Comparison of ENCODE assay signal across 1 cellular context in the genomic region with DNA sequence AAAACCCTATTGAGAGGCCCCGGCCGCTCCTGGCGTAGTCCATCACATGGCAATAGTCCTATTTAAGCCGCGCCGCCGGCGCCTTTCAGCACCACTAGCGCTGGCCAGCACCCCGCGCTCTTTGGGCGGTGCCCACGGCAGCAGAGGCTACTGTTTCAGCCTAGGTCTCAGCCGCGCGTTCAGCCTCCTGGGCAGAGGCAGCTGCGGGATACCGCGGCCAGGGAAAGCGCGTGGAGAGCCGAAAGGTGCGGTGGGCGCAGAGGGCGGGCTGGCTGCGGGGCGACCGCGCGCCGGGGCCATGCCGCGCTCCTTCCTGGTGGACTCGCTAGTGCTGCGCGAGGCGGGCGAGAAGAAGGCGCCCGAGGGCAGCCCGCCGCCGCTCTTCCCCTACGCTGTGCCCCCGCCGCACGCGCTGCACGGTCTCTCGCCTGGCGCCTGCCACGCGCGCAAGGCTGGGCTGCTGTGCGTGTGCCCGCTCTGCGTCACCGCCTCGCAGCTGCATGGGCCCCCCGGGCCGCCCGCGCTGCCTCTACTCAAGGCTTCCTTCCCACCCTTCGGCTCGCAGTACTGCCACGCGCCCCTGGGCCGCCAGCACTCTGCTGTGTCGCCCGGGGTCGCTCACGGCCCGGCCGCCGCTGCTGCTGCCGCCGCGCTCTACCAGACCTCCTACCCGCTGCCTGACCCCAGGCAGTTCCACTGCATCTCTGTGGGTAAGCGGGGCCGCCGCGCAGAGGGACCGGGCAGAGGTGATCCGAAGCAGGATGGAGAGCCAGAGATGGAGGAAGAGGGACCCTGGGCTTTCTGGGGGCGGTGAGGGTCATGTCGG.
TF ChIP-seq lines count a peak whose summit lies in the region.

A gene (plus strand): TSS at position 91 of the 826 bp plus-strand sequence. CDS start 208 bp downstream, at position 299.

TF ChIP-seq in HepG2, 621 proteins besides CTCF, POLR2A, EP300 and RAD21 (continued from another document and continues in another):
- TF ChIP-seq, protein P1, sequence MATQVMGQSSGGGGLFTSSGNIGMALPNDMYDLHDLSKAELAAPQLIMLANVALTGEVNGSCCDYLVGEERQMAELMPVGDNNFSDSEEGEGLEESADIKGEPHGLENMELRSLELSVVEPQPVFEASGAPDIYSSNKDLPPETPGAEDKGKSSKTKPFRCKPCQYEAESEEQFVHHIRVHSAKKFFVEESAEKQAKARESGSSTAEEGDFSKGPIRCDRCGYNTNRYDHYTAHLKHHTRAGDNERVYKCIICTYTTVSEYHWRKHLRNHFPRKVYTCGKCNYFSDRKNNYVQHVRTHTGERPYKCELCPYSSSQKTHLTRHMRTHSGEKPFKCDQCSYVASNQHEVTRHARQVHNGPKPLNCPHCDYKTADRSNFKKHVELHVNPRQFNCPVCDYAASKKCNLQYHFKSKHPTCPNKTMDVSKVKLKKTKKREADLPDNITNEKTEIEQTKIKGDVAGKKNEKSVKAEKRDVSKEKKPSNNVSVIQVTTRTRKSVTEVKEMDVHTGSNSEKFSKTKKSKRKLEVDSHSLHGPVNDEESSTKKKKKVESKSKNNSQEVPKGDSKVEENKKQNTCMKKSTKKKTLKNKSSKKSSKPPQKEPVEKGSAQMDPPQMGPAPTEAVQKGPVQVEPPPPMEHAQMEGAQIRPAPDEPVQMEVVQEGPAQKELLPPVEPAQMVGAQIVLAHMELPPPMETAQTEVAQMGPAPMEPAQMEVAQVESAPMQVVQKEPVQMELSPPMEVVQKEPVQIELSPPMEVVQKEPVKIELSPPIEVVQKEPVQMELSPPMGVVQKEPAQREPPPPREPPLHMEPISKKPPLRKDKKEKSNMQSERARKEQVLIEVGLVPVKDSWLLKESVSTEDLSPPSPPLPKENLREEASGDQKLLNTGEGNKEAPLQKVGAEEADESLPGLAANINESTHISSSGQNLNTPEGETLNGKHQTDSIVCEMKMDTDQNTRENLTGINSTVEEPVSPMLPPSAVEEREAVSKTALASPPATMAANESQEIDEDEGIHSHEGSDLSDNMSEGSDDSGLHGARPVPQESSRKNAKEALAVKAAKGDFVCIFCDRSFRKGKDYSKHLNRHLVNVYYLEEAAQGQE (IDR thresholded peaks at IDR 0.05; ENCODE audit: borderline replicate concordance in 1 of 2, low read depth in 1 of 2, low read length in 2 of 2) = peak; percentile 90 to 96
- TF ChIP-seq ZFP37 (CRISPR knock-in tag; IDR thresholded peaks at IDR 0.05; ENCODE audit: borderline replicate concordance) (no peak), SCMH1 (CRISPR knock-in tag; IDR thresholded peaks at IDR 0.05; ENCODE audit: borderline replicate concordance) (no peak), ZIK1 (CRISPR knock-in tag; IDR thresholded peaks at IDR 0.05; ENCODE audit: borderline replicate concordance, low read depth) (no peak), ZNF354B (CRISPR knock-in tag; IDR thresholded peaks at IDR 0.05) (no peak), NKX3-1 (CRISPR knock-in tag; IDR thresholded peaks at IDR 0.05) (no peak), ZNF33A (CRISPR knock-in tag; IDR thresholded peaks at IDR 0.05; ENCODE audit: borderline replicate concordance) (no peak), ZFP82 (CRISPR knock-in tag; IDR thresholded peaks at IDR 0.05; ENCODE audit: borderline replicate concordance) (no peak), NRL (CRISPR knock-in tag; IDR thresholded peaks at IDR 0.05; ENCODE audit: borderline replicate concordance) (no peak), ZBTB20 (CRISPR knock-in tag; IDR thresholded peaks at IDR 0.05; ENCODE audit: borderline replicate concordance, low read depth) (no peak), SAFB2 (CRISPR knock-in tag; IDR thresholded peaks at IDR 0.05; ENCODE audit: borderline replicate concordance, low read depth) (no peak), NCOA5 (CRISPR knock-in tag; IDR thresholded peaks at IDR 0.05) (no peak), ZNF350 (CRISPR knock-in tag; IDR thresholded peaks at IDR 0.05; ENCODE audit: borderline replicate concordance, low read depth) (no peak), STAT5B (CRISPR knock-in tag; IDR thresholded peaks at IDR 0.05) (no peak), ZNF737 (CRISPR knock-in tag; IDR thresholded peaks at IDR 0.05; ENCODE audit: borderline replicate concordance) (no peak), CC2D1A (CRISPR knock-in tag; IDR thresholded peaks at IDR 0.05) (no peak), MAFG (CRISPR knock-in tag; IDR thresholded peaks at IDR 0.05) (no peak), ZNF556 (CRISPR knock-in tag; IDR thresholded peaks at IDR 0.05; ENCODE audit: borderline replicate concordance) (no peak), ELF4 (CRISPR knock-in tag; IDR thresholded peaks at IDR 0.05; ENCODE audit: borderline replicate concordance) (no peak), RARA (CRISPR knock-in tag; IDR thresholded peaks at IDR 0.05) (peak; percentile 24; the same call in 1 of the 2 replicates), RBAK (CRISPR knock-in tag; IDR thresholded peaks at IDR 0.05) (no peak), POGZ (CRISPR knock-in tag; IDR thresholded peaks at IDR 0.05) (no peak), GABPB1 (CRISPR knock-in tag; IDR thresholded peaks at IDR 0.05) (peak; percentile 41; the same call in 1 of the 2 replicates), NFKBIZ (CRISPR knock-in tag; IDR thresholded peaks at IDR 0.05) (no peak), ZNF343 (CRISPR knock-in tag; IDR thresholded peaks at IDR 0.05) (no peak), ZBTB7A (CRISPR knock-in tag; IDR thresholded peaks at IDR 0.05) (0 out of 2 replicates have a peak, but pooled peaks have one; percentile 36), HMGA1 (CRISPR knock-in tag; conservative IDR thresholded peaks at IDR 0.05) (no peak), DNMT3B (CRISPR knock-in tag; conservative IDR thresholded peaks at IDR 0.05) (no peak), MTA1 (CRISPR knock-in tag; IDR thresholded peaks at IDR 0.05; ENCODE audit: borderline replicate concordance) (no peak), ZNF619 (CRISPR knock-in tag; IDR thresholded peaks at IDR 0.05) (no peak), ZNF670 (CRISPR knock-in tag; IDR thresholded peaks at IDR 0.05; ENCODE audit: borderline replicate concordance) (no peak), ZNF253 (CRISPR knock-in tag; IDR thresholded peaks at IDR 0.05; ENCODE audit: borderline replicate concordance) (no peak), RELA (CRISPR knock-in tag; IDR thresholded peaks at IDR 0.05) (no peak)
- TF ChIP-seq, protein P2, sequence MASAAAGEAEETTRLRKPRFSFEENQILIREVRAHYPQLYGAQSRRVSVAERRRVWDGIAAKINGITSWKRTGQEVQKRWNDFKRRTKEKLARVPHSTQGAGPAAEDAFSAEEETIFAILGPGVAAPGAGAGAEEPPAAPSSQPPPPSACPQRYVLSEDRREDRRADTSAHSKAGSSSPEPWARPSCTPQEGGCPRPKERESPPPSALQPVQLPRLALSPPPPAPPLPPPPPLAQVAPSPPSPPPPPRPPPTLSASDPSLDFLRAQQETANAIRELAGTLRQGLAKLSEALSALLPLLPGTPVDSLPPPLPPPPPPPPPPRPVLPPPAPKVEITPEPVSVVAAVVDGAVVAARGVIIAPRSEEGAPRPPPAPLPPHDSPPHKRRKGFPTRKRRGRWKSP (CRISPR knock-in tag; IDR thresholded peaks at IDR 0.05) = no peak
- TF ChIP-seq, protein P3, sequence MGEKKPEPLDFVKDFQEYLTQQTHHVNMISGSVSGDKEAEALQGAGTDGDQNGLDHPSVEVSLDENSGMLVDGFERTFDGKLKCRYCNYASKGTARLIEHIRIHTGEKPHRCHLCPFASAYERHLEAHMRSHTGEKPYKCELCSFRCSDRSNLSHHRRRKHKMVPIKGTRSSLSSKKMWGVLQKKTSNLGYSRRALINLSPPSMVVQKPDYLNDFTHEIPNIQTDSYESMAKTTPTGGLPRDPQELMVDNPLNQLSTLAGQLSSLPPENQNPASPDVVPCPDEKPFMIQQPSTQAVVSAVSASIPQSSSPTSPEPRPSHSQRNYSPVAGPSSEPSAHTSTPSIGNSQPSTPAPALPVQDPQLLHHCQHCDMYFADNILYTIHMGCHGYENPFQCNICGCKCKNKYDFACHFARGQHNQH (CRISPR knock-in tag; IDR thresholded peaks at IDR 0.05) = 0 out of 2 replicates have a peak, but pooled peaks have one; percentile 37
- TF ChIP-seq, protein P4, sequence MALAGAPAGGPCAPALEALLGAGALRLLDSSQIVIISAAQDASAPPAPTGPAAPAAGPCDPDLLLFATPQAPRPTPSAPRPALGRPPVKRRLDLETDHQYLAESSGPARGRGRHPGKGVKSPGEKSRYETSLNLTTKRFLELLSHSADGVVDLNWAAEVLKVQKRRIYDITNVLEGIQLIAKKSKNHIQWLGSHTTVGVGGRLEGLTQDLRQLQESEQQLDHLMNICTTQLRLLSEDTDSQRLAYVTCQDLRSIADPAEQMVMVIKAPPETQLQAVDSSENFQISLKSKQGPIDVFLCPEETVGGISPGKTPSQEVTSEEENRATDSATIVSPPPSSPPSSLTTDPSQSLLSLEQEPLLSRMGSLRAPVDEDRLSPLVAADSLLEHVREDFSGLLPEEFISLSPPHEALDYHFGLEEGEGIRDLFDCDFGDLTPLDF (CRISPR knock-in tag; IDR thresholded peaks at IDR 0.05) = no peak
- TF ChIP-seq, protein P5, sequence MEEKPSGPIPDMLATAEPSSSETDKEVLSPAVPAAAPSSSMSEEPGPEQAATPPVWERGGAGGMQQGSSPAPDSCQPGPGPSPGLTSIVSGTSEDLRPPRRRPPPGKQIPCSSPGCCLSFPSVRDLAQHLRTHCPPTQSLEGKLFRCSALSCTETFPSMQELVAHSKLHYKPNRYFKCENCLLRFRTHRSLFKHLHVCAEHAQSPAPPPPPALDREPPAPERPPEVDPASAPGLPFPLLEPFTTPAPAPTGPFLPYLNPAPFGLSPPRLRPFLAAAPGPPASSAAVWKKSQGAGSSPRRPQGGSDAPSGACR (CRISPR knock-in tag; IDR thresholded peaks at IDR 0.05) = no peak
- TF ChIP-seq, protein P6, sequence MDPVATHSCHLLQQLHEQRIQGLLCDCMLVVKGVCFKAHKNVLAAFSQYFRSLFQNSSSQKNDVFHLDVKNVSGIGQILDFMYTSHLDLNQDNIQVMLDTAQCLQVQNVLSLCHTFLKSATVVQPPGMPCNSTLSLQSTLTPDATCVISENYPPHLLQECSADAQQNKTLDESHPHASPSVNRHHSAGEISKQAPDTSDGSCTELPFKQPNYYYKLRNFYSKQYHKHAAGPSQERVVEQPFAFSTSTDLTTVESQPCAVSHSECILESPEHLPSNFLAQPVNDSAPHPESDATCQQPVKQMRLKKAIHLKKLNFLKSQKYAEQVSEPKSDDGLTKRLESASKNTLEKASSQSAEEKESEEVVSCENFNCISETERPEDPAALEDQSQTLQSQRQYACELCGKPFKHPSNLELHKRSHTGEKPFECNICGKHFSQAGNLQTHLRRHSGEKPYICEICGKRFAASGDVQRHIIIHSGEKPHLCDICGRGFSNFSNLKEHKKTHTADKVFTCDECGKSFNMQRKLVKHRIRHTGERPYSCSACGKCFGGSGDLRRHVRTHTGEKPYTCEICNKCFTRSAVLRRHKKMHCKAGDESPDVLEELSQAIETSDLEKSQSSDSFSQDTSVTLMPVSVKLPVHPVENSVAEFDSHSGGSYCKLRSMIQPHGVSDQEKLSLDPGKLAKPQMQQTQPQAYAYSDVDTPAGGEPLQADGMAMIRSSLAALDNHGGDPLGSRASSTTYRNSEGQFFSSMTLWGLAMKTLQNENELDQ (CRISPR knock-in tag; IDR thresholded peaks at IDR 0.05; ENCODE audit: borderline replicate concordance) = 0 out of 2 replicates have a peak, but pooled peaks have one; percentile 39
- TF ChIP-seq, protein P7, sequence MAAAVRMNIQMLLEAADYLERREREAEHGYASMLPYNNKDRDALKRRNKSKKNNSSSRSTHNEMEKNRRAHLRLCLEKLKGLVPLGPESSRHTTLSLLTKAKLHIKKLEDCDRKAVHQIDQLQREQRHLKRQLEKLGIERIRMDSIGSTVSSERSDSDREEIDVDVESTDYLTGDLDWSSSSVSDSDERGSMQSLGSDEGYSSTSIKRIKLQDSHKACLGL (CRISPR knock-in tag; IDR thresholded peaks at IDR 0.05) = no peak
- TF ChIP-seq, protein P8, sequence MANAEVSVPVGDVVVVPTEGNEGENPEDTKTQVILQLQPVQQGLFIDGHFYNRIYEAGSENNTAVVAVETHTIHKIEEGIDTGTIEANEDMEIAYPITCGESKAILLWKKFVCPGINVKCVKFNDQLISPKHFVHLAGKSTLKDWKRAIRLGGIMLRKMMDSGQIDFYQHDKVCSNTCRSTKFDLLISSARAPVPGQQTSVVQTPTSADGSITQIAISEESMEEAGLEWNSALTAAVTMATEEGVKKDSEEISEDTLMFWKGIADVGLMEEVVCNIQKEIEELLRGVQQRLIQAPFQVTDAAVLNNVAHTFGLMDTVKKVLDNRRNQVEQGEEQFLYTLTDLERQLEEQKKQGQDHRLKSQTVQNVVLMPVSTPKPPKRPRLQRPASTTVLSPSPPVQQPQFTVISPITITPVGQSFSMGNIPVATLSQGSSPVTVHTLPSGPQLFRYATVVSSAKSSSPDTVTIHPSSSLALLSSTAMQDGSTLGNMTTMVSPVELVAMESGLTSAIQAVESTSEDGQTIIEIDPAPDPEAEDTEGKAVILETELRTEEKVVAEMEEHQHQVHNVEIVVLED (CRISPR knock-in tag; IDR thresholded peaks at IDR 0.05; ENCODE audit: borderline replicate concordance) = no peak
- TF ChIP-seq, protein P9, sequence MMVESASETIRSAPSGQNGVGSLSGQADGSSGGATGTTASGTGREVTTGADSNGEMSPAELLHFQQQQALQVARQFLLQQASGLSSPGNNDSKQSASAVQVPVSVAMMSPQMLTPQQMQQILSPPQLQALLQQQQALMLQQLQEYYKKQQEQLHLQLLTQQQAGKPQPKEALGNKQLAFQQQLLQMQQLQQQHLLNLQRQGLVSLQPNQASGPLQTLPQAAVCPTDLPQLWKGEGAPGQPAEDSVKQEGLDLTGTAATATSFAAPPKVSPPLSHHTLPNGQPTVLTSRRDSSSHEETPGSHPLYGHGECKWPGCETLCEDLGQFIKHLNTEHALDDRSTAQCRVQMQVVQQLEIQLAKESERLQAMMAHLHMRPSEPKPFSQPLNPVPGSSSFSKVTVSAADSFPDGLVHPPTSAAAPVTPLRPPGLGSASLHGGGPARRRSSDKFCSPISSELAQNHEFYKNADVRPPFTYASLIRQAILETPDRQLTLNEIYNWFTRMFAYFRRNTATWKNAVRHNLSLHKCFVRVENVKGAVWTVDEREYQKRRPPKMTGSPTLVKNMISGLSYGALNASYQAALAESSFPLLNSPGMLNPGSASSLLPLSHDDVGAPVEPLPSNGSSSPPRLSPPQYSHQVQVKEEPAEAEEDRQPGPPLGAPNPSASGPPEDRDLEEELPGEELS (CRISPR knock-in tag; IDR thresholded peaks at IDR 0.05) = no peak
- TF ChIP-seq, protein P10, sequence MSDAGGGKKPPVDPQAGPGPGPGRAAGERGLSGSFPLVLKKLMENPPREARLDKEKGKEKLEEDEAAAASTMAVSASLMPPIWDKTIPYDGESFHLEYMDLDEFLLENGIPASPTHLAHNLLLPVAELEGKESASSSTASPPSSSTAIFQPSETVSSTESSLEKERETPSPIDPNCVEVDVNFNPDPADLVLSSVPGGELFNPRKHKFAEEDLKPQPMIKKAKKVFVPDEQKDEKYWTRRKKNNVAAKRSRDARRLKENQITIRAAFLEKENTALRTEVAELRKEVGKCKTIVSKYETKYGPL (CRISPR knock-in tag; IDR thresholded peaks at IDR 0.05) = no peak
